ENCODE assay signal across 1 cellular context in genomic region chr13:25175026-25175425, GRCh38.
TF ChIP-seq lines count a peak whose summit lies in the region.

No MANE protein-coding gene starts in this region.

TF ChIP-seq in H1, 55 proteins besides CTCF, POLR2A, EP300 and RAD21:
- TF ChIP-seq SUZ12 (IDR thresholded peaks at IDR 0.05; ENCODE audit: low read length) = no peak
- no peak for TF ChIP-seq CBX8 (IDR thresholded peaks at IDR 0.05; ENCODE audit: borderline replicate concordance, low read depth, low read length)
- TF ChIP-seq EGR1 (IDR thresholded peaks at IDR 0.05; ENCODE audit: borderline replicate concordance, low read depth, low read length) = no peak
- TF ChIP-seq KDM1A (IDR thresholded peaks at IDR 0.05; ENCODE audit: borderline replicate concordance, low read length) = no peak
- TF ChIP-seq NANOG (IDR thresholded peaks at IDR 0.05; ENCODE audit: insufficient read depth, low read depth, low read length, poor library complexity, severe bottlenecking) = no peak
- no peak for TF ChIP-seq SIN3A (conservative IDR thresholded peaks at IDR 0.05 in 1 of 2, IDR thresholded peaks at IDR 0.05 in 1 of 2; ENCODE audit: low read depth in 1 of 2, low read length in 2 of 2)
- TF ChIP-seq MAFK (IDR thresholded peaks at IDR 0.05; ENCODE audit: low read depth, low read length) = no peak
- TF ChIP-seq CHD1 (IDR thresholded peaks at IDR 0.05; ENCODE audit: low read depth, low read length) = no peak
- no peak for TF ChIP-seq GTF2F1 (IDR thresholded peaks at IDR 0.05; ENCODE audit: borderline replicate concordance, low read depth, low read length)
- no peak for TF ChIP-seq SAP30 (IDR thresholded peaks at IDR 0.05; ENCODE audit: insufficient read depth, insufficient replicate concordance, low read length)
- TF ChIP-seq BRCA1 (IDR thresholded peaks at IDR 0.05; ENCODE audit: low read depth, low read length) = no peak
- TF ChIP-seq POU5F1 (IDR thresholded peaks at IDR 0.05; ENCODE audit: low read depth, low read length) = no peak
- TF ChIP-seq TAF7 (optimal IDR thresholded peaks at IDR 0.05; ENCODE audit: borderline replicate concordance, low read depth, low read length) = no peak
- no peak for TF ChIP-seq TBP (IDR thresholded peaks at IDR 0.05; ENCODE audit: low read depth, low read length)
- TF ChIP-seq RXRA (IDR thresholded peaks at IDR 0.05; ENCODE audit: insufficient read depth, low read depth, low read length) = no peak
- no peak for TF ChIP-seq E2F6 (IDR thresholded peaks at IDR 0.05)
- no peak for TF ChIP-seq ATF3 (IDR thresholded peaks at IDR 0.05; ENCODE audit: insufficient read depth, low read depth, low read length)
- no peak for TF ChIP-seq POLR2AphosphoS5 (IDR thresholded peaks at IDR 0.05; ENCODE audit: low read depth, low read length)
- TF ChIP-seq CREB1 (IDR thresholded peaks at IDR 0.05) = no peak
- TF ChIP-seq BACH1 (IDR thresholded peaks at IDR 0.05; ENCODE audit: low read length) = no peak
